In genomic region chr21:42406846-42407245, GRCh38 we compare ENCODE assay signal across 23 cellular contexts. TPM values are rescaled to one million over a fixed set of nuclear protein-coding genes. Genes with fewer than 3 reads are reported as not detected.
DNase-seq lines count a peak whose midpoint lies in the region; ATAC-seq and TF ChIP-seq lines count a peak whose summit lies in the region.
"Had no signal": no experiment of that assay in that cellular context is flagged by ENCODE, and none has a peak within 500 bp of the region (broad histone marks: within the 10 kb centered on the region; RNA-seq: fewer than 3 reads in every experiment).

No MANE protein-coding gene starts in this region.

- WGBS in neuronal stem cell (ENCODE audit: extremely low coverage in 2 of 2, insufficient read length in 2 of 2, insufficient replicate concordance in 1 of 2), 2 donors = no CpG with 5 or more reads among the region's 8 CpGs
- 59% methylated on average over 7 of the region's 8 CpGs for WGBS in mammary epithelial cell (ENCODE audit: low coverage, missing lambda C conversion rate)

- H3K4me1 ChIP-seq in neuronal stem cell (ENCODE audit: control insufficient read depth in 2 of 2, insufficient read depth in 1 of 2, low read depth in 1 of 2, low read length in 2 of 2) (peaks cover 0 to 6% of the 10 kb centered on the region in 2 donors), mammary epithelial cell (ENCODE audit: insufficient read depth, low read length) (no peaks in the 10 kb centered on the region)
- H3K4me1 ChIP-seq: A549, ascending aorta had no signal

- DNase-seq in activated CD4-positive, alpha-beta T cell treated with anti-CD3 and anti-CD28 coated beads, Interleukin-2, amount 10 ng/mL, durations not matched to agents 24 days and 14 days = no peak
- DNase-seq in activated CD4-positive, alpha-beta T cell treated with anti-CD3 and anti-CD28 coated beads, Interleukin-2, amount 50 U/mL, for 4 hours = no peak
- no peak for DNase-seq in Jurkat, Clone E6-1 (ENCODE audit: low read depth, low spot score)
- no peak for DNase-seq in activated T-helper 2 cell treated with anti-CD3 and anti-CD28 coated beads, Interferon-gamma antibody, Interleukin-2, Interleukin-4, amounts not matched to agents 10 μg/mL and 5 μg/mL and 100 μg/mL, durations not matched to agents 14 hours and 24 hours and 36 hours (ENCODE audit: low spot score)
- DNase-seq in neuronal stem cell (ENCODE audit: low spot score) (no peak), mammary epithelial cell (no peak)
- DNase-seq: DMS53, NCI-H1417, NCI-H2171 treated with DMSO at 0.1 percent for 48 hours, NCI-H69 had no signal

- CTCF ChIA-PET in mammary epithelial cell (lab: Charles Lee; ENCODE audit: low non-redundant PET) = no interaction called here

- no peak overlapping the region for H2BK5ac ChIP-seq in neuronal stem cell (ENCODE audit: low read length)

- no peak overlapping the region for H3K23ac ChIP-seq in neuronal stem cell (ENCODE audit: low read depth, low read length, poor library complexity)

- in situ Hi-C loops in mammary epithelial cell (cut with MboI; ENCODE audit: low sequenced_read_pairs in 2 of 2) = no loop called here

- H2BK12ac ChIP-seq in neuronal stem cell (ENCODE audit: low read length) = no peak overlapping the region

- H2BK120ac ChIP-seq in neuronal stem cell (ENCODE audit: low read depth, low read length) = no peak overlapping the region

- no peaks in the 10 kb centered on the region for H3K27me3 Mint-ChIP-seq in activated CD4-positive, alpha-beta T cell treated with anti-CD3 and anti-CD28 coated beads, Interleukin-2, amount 10 ng/mL, durations not matched to agents 24 days and 14 days
- no peaks in the 10 kb centered on the region for H3K27me3 Mint-ChIP-seq in activated T-helper 2 cell treated with anti-CD3 and anti-CD28 coated beads, Interferon-gamma antibody, Interleukin-2, Interleukin-4, amounts not matched to agents 10 μg/mL and 5 μg/mL and 100 μg/mL, durations not matched to agents 14 hours and 24 hours and 36 hours (ENCODE audit: low read depth)

- dilution Hi-C loops in mammary epithelial cell (cut with HindIII; ENCODE audit: low sequenced_read_pairs) = no loop called here

- H3K9me3 ChIP-seq in neuronal stem cell (replicated peaks in 1 of 2; ENCODE audit: control insufficient read depth in 2 of 2, insufficient read depth in 1 of 2, low read depth in 1 of 2, low read length in 2 of 2) (peaks cover 0 to 5% of the 10 kb centered on the region in 2 donors), mammary epithelial cell (replicated peaks; ENCODE audit: insufficient read depth, low read length) (no peaks in the 10 kb centered on the region)
- H3K9me3 ChIP-seq: A549, ascending aorta, thoracic aorta had no signal

- no peak overlapping the region for H3K4ac ChIP-seq in neuronal stem cell (ENCODE audit: low read length)

- H3K36me3 ChIP-seq in neuronal stem cell (replicated peaks in 1 of 2; ENCODE audit: control insufficient read depth in 2 of 2, insufficient read depth in 2 of 2, low read length in 2 of 2) (no peaks in the 10 kb centered on the region), mammary epithelial cell (ENCODE audit: insufficient read depth, low read length) (no peaks in the 10 kb centered on the region)
- H3K36me3 ChIP-seq: ascending aorta, thoracic aorta had no signal

- H2BK15ac ChIP-seq in neuronal stem cell (ENCODE audit: low read length) = no peak overlapping the region

- no peak overlapping the region for H3K14ac ChIP-seq in neuronal stem cell (ENCODE audit: low read length)

- H3K9ac ChIP-seq in neuronal stem cell (ENCODE audit: low read depth, low read length, poor library complexity) (peak overlapping the region; percentile 32), mammary epithelial cell (ENCODE audit: insufficient read depth, low read length) (no peak overlapping the region)

- no peak overlapping the region for H3K18ac ChIP-seq in neuronal stem cell (ENCODE audit: low read length)

- peaks cover 3% of the 10 kb centered on the region for H3K79me1 ChIP-seq in neuronal stem cell (ENCODE audit: low read depth, low read length)

- TF ChIP-seq CTCF in mammary epithelial cell (conservative IDR thresholded peaks at IDR 0.05 in 1 of 2, IDR thresholded peaks at IDR 0.05 in 1 of 2; ENCODE audit: extremely low read depth in 1 of 2, insufficient read depth in 1 of 2, low read depth in 1 of 2, low read length in 2 of 2) = no peak

- H3K27ac ChIP-seq in neuronal stem cell (replicated peaks; ENCODE audit: low read length) (no peak overlapping the region), mammary epithelial cell (ENCODE audit: insufficient read depth, low read depth, low read length) (no peak overlapping the region)
- H3K27ac ChIP-seq: A549, ascending aorta, C4-2B, hepatocyte, thoracic aorta had no signal

- H2AK5ac ChIP-seq in neuronal stem cell (ENCODE audit: low read depth, low read length) = no peak overlapping the region

- H3K4me2 ChIP-seq in neuronal stem cell (ENCODE audit: insufficient read depth, low read length, poor library complexity, severe bottlenecking) (no peak overlapping the region), mammary epithelial cell (ENCODE audit: insufficient read depth, low read depth, low read length) (no peak overlapping the region)
- H3K4me2 ChIP-seq: A549, hepatocyte had no signal

- peak overlapping the region; percentile 93 for H3K4me3 Mint-ChIP-seq in activated CD4-positive, alpha-beta T cell treated with anti-CD3 and anti-CD28 coated beads, Interleukin-2, amount 10 ng/mL, durations not matched to agents 24 days and 14 days
- peak overlapping the region; percentile 93 for H3K4me3 Mint-ChIP-seq in activated T-helper 2 cell treated with anti-CD3 and anti-CD28 coated beads, Interferon-gamma antibody, Interleukin-2, Interleukin-4, amounts not matched to agents 10 μg/mL and 5 μg/mL and 100 μg/mL, durations not matched to agents 14 hours and 24 hours and 36 hours (ENCODE audit: low read depth)
- H3K4me3 Mint-ChIP-seq: memory B cell, nephron had no signal

- H4K8ac ChIP-seq in neuronal stem cell (ENCODE audit: low read depth, low read length) = no peak overlapping the region

- no peaks in the 10 kb centered on the region for H3K79me2 ChIP-seq in mammary epithelial cell (ENCODE audit: insufficient read depth, low read length)
- H3K79me2 ChIP-seq: hepatocyte had no signal

- BruUV-seq in mammary epithelial cell (replicated peaks; lab: Mats Ljungman, UMichigan) = no TSS peak

- H2AFZ ChIP-seq in neuronal stem cell (ENCODE audit: low read length) (no peak overlapping the region), mammary epithelial cell (ENCODE audit: low read depth, low read length) (no peak overlapping the region)
- H2AFZ ChIP-seq: hepatocyte had no signal

- peaks cover 43% of the 10 kb centered on the region for H3K4me1 Mint-ChIP-seq in activated CD4-positive, alpha-beta T cell treated with anti-CD3 and anti-CD28 coated beads, Interleukin-2, amount 10 ng/mL, durations not matched to agents 24 days and 14 days
- peaks cover 33% of the 10 kb centered on the region for H3K4me1 Mint-ChIP-seq in activated T-helper 2 cell treated with anti-CD3 and anti-CD28 coated beads, Interferon-gamma antibody, Interleukin-2, Interleukin-4, amounts not matched to agents 10 μg/mL and 5 μg/mL and 100 μg/mL, durations not matched to agents 14 hours and 24 hours and 36 hours (ENCODE audit: low read depth)

- no peak overlapping the region for H4K91ac ChIP-seq in neuronal stem cell (ENCODE audit: low read depth, low read length, poor library complexity)

- peaks cover 44% of the 10 kb centered on the region for H3K36me3 Mint-ChIP-seq in activated CD4-positive, alpha-beta T cell treated with anti-CD3 and anti-CD28 coated beads, Interleukin-2, amount 10 ng/mL, durations not matched to agents 24 days and 14 days (ENCODE audit: low read depth)
- peaks cover 59% of the 10 kb centered on the region for H3K36me3 Mint-ChIP-seq in activated T-helper 2 cell treated with anti-CD3 and anti-CD28 coated beads, Interferon-gamma antibody, Interleukin-2, Interleukin-4, amounts not matched to agents 10 μg/mL and 5 μg/mL and 100 μg/mL, durations not matched to agents 14 hours and 24 hours and 36 hours (ENCODE audit: low read depth)
- H3K36me3 Mint-ChIP-seq: memory B cell had no signal

- H3K9me3 Mint-ChIP-seq in activated CD4-positive, alpha-beta T cell treated with anti-CD3 and anti-CD28 coated beads, Interleukin-2, amount 10 ng/mL, durations not matched to agents 24 days and 14 days = no peaks in the 10 kb centered on the region
- H3K9me3 Mint-ChIP-seq in activated T-helper 2 cell treated with anti-CD3 and anti-CD28 coated beads, Interferon-gamma antibody, Interleukin-2, Interleukin-4, amounts not matched to agents 10 μg/mL and 5 μg/mL and 100 μg/mL, durations not matched to agents 14 hours and 24 hours and 36 hours = peaks cover 2% of the 10 kb centered on the region
- H3K9me3 Mint-ChIP-seq: nephron had no signal

- H3K27me3 ChIP-seq in neuronal stem cell (ENCODE audit: control insufficient read depth in 3 of 3, insufficient read depth in 3 of 3, low read depth in 1 of 3, low read length in 3 of 3) (peaks cover 0 to 8% (median 0%) of the 10 kb centered on the region in 3 experiments), mammary epithelial cell (ENCODE audit: insufficient read depth, low read length) (no peaks in the 10 kb centered on the region)
- H3K27me3 ChIP-seq: ascending aorta, hepatocyte had no signal

- peak overlapping the region; percentile 85 for H3K4me3 ChIP-seq in Jurkat, Clone E6-1 (ENCODE audit: low read length)
- H3K4me3 ChIP-seq in neuronal stem cell (ENCODE audit: low read length in 2 of 2) = no peak overlapping the region
- H3K4me3 ChIP-seq in mammary epithelial cell (replicated peaks in 1 of 3; ENCODE audit: insufficient read depth in 1 of 3, low read depth in 2 of 3, low read length in 3 of 3) = no peak overlapping the region
- H3K4me3 ChIP-seq: A549, hepatocyte, thoracic aorta had no signal

- ATAC-seq in GM18861 (IDR thresholded peaks at IDR 0.05; ENCODE audit: unreplicated experiment) = no peak
- no peak for ATAC-seq in HG03196 (IDR thresholded peaks at IDR 0.05; ENCODE audit: unreplicated experiment)
- ATAC-seq: A549 had no signal

- intact Hi-C loops in activated CD4-positive, alpha-beta T cell treated with anti-CD3 and anti-CD28 coated beads, Interleukin-2, amount 10 ng/mL, durations not matched to agents 24 days and 14 days (cut with micrococcal nuclease) = loop anchor here (1.0 to 5.0 kb wide), 4 partner anchors 8 to 35 kb away; no protein-coding TSS in a partner anchor
- intact Hi-C loops in activated T-helper 2 cell treated with anti-CD3 and anti-CD28 coated beads, Interferon-gamma antibody, Interleukin-2, Interleukin-4, amounts not matched to agents 10 μg/mL and 5 μg/mL and 100 μg/mL, durations not matched to agents 14 hours and 24 hours and 36 hours (cut with micrococcal nuclease) = loop anchor here (1.0 to 10.0 kb wide), 3 partner anchors 18 to 402 kb away; no protein-coding TSS in a partner anchor
- intact Hi-C loops in mammary epithelial cell (cut with micrococcal nuclease) = no loop called here

- H3K27ac Mint-ChIP-seq in activated CD4-positive, alpha-beta T cell treated with anti-CD3 and anti-CD28 coated beads, Interleukin-2, amount 10 ng/mL, durations not matched to agents 24 days and 14 days = peak overlapping the region; percentile 88
- H3K27ac Mint-ChIP-seq in activated T-helper 2 cell treated with anti-CD3 and anti-CD28 coated beads, Interferon-gamma antibody, Interleukin-2, Interleukin-4, amounts not matched to agents 10 μg/mL and 5 μg/mL and 100 μg/mL, durations not matched to agents 14 hours and 24 hours and 36 hours = peak overlapping the region; percentile 90
- H3K27ac Mint-ChIP-seq: memory B cell, nephron, progenitor cell of endocrine pancreas had no signal

- no peaks in the 10 kb centered on the region for H4K20me1 ChIP-seq in mammary epithelial cell (ENCODE audit: insufficient read depth, low read length)

RNA-seq across cellular contexts. Expression of gene UBASH3A, which starts 3.1 kb away (rescaled TPM):
- 61.4 and 65.7 TPM in 2 replicates for total RNA-seq in activated CD4-positive, alpha-beta T cell treated with anti-CD3 and anti-CD28 coated beads, Interleukin-2, amount 10 ng/mL, durations not matched to agents 24 days and 14 days
- 27.5 TPM for polyA plus RNA-seq in Jurkat, Clone E6-1 (2012; ENCODE audit: insufficient read depth, insufficient read length)
- total RNA-seq in activated T-helper 2 cell treated with anti-CD3 and anti-CD28 coated beads, Interferon-gamma antibody, Interleukin-2, Interleukin-4, amounts not matched to agents 10 μg/mL and 5 μg/mL and 100 μg/mL, durations not matched to agents 14 hours and 24 hours and 36 hours = 86.0 and 87.4 TPM in 2 replicates
- polyA plus RNA-seq in neuronal stem cell (2013, experiment 1 of 2) = not detected
- not detected for polyA plus RNA-seq in neuronal stem cell (2013, experiment 2 of 2)
- not detected for total RNA-seq in mammary epithelial cell
- polyA plus RNA-seq in mammary epithelial cell = not detected
- not detected for polyA minus RNA-seq in mammary epithelial cell
- total RNA-seq: hepatocyte, kidney epithelial cell, LHCN-M2, progenitor cell of endocrine pancreas had no signal
- polyA plus RNA-seq: A549, hepatocyte had no signal

RNA-seq across cellular contexts. Expression of gene TMPRSS3, which starts 11.0 kb away (rescaled TPM):
- 56.9 and 58.7 TPM in 2 replicates for total RNA-seq in activated CD4-positive, alpha-beta T cell treated with anti-CD3 and anti-CD28 coated beads, Interleukin-2, amount 10 ng/mL, durations not matched to agents 24 days and 14 days
- polyA plus RNA-seq in Jurkat, Clone E6-1 (2012; ENCODE audit: insufficient read depth, insufficient read length) = 3.6 TPM
- total RNA-seq in activated T-helper 2 cell treated with anti-CD3 and anti-CD28 coated beads, Interferon-gamma antibody, Interleukin-2, Interleukin-4, amounts not matched to agents 10 μg/mL and 5 μg/mL and 100 μg/mL, durations not matched to agents 14 hours and 24 hours and 36 hours = 81.0 and 88.1 TPM in 2 replicates
- not detected for polyA plus RNA-seq in neuronal stem cell (2013, experiment 1 of 2)
- not detected for polyA plus RNA-seq in neuronal stem cell (2013, experiment 2 of 2)
- total RNA-seq in mammary epithelial cell = 1 to 10 TPM in 1 of 2 donors, not detected in 1; 2.8 TPM
- not detected for polyA plus RNA-seq in mammary epithelial cell
- polyA minus RNA-seq in mammary epithelial cell = not detected
- total RNA-seq: ascending aorta, LHCN-M2, skeletal muscle tissue, thoracic aorta had no signal

RNA-seq across cellular contexts. Expression of gene TFF1, which starts 40.5 kb away (rescaled TPM):
- not detected in 2 replicates for total RNA-seq in activated CD4-positive, alpha-beta T cell treated with anti-CD3 and anti-CD28 coated beads, Interleukin-2, amount 10 ng/mL, durations not matched to agents 24 days and 14 days
- not detected for polyA plus RNA-seq in Jurkat, Clone E6-1 (2012; ENCODE audit: insufficient read depth, insufficient read length)
- 0.48 and 0.51 TPM in 2 replicates for total RNA-seq in activated T-helper 2 cell treated with anti-CD3 and anti-CD28 coated beads, Interferon-gamma antibody, Interleukin-2, Interleukin-4, amounts not matched to agents 10 μg/mL and 5 μg/mL and 100 μg/mL, durations not matched to agents 14 hours and 24 hours and 36 hours
- not detected for polyA plus RNA-seq in neuronal stem cell (2013, experiment 1 of 2)
- not detected for polyA plus RNA-seq in neuronal stem cell (2013, experiment 2 of 2)
- not detected for total RNA-seq in mammary epithelial cell
- polyA plus RNA-seq in mammary epithelial cell = not detected
- polyA minus RNA-seq in mammary epithelial cell = not detected
- total RNA-seq: ascending aorta, kidney epithelial cell, LHCN-M2, skeletal muscle tissue had no signal

RNA-seq across cellular contexts. Expression of gene TFF2, which starts 56.1 kb away (rescaled TPM):
- total RNA-seq in activated CD4-positive, alpha-beta T cell treated with anti-CD3 and anti-CD28 coated beads, Interleukin-2, amount 10 ng/mL, durations not matched to agents 24 days and 14 days = not detected in 2 replicates
- not detected for polyA plus RNA-seq in Jurkat, Clone E6-1 (2012; ENCODE audit: insufficient read depth, insufficient read length)
- not detected in 2 replicates for total RNA-seq in activated T-helper 2 cell treated with anti-CD3 and anti-CD28 coated beads, Interferon-gamma antibody, Interleukin-2, Interleukin-4, amounts not matched to agents 10 μg/mL and 5 μg/mL and 100 μg/mL, durations not matched to agents 14 hours and 24 hours and 36 hours
- polyA plus RNA-seq in neuronal stem cell (2013, experiment 1 of 2) = not detected
- polyA plus RNA-seq in neuronal stem cell (2013, experiment 2 of 2) = not detected
- total RNA-seq in mammary epithelial cell = not detected
- polyA plus RNA-seq in mammary epithelial cell = not detected
- not detected for polyA minus RNA-seq in mammary epithelial cell
- total RNA-seq: ascending aorta, kidney epithelial cell, LHCN-M2, progenitor cell of endocrine pancreas, skeletal muscle tissue had no signal
- polyA plus RNA-seq: A549 had no signal

Comparison
In these comparisons a context has a peak if more than half of its experiments do, and no peak if none do; other contexts are left out.
1. RNA of gene UBASH3A, which starts 3.1 kb away (total RNA-seq): 86.0 to 87.4 TPM in activated T-helper 2 cell treated with anti-CD3 and anti-CD28 coated beads, Interferon-gamma antibody, Interleukin-2, Interleukin-4, amounts not matched to agents 10 μg/mL and 5 μg/mL and 100 μg/mL, durations not matched to agents 14 hours and 24 hours and 36 hours and 61.4 to 65.7 TPM in activated CD4-positive, alpha-beta T cell treated with anti-CD3 and anti-CD28 coated beads, Interleukin-2, amount 10 ng/mL, durations not matched to agents 24 days and 14 days; not detected in mammary epithelial cell; every median in the first group is over 10 times any median in the second.
2. RNA of gene TMPRSS3, which starts 11.0 kb away (total RNA-seq): 81.0 to 88.1 TPM in activated T-helper 2 cell treated with anti-CD3 and anti-CD28 coated beads, Interferon-gamma antibody, Interleukin-2, Interleukin-4, amounts not matched to agents 10 μg/mL and 5 μg/mL and 100 μg/mL, durations not matched to agents 14 hours and 24 hours and 36 hours and 56.9 to 58.7 TPM in activated CD4-positive, alpha-beta T cell treated with anti-CD3 and anti-CD28 coated beads, Interleukin-2, amount 10 ng/mL, durations not matched to agents 24 days and 14 days; 2.8 TPM in mammary epithelial cell; every median in the first group is over 10 times any median in the second.